ENCODE assay signal across 10 cellular contexts in the genomic region with DNA sequence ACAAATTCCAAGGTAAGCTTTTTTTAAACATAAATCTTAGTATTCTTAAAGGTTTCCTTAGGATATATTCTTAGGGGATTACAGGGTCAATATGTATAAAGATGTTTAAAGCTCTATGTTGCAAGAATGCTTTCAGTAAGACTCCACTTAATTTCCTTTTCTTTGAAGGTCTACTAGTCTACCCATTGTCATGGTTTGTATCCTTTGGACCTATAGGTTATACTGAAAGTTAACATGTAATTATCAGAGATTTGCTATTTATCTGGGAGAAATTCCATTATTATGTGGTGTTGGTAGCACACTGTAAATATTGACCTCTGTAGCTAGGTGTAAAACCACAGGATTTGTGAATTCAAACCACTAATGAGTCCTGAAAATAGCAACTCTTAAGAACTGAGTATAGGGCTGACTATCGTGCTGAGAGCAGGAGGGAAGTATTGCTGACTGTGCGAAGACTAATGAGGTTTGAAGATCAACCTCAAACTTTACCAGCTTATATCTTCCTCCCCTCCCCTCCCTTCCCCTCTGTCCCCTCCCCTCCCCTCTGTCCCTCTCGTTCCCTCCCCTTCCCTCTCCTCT.
A peak's percentile ranks its signal among the peaks of the same experiment; 100 is the strongest.
DNase-seq lines count a peak whose midpoint lies in the region; ATAC-seq and TF ChIP-seq lines count a peak whose summit lies in the region.
"Had no signal": no experiment of that assay in that cellular context is flagged by ENCODE, and none has a peak within 500 bp of the region (broad histone marks: within the 10 kb centered on the region; RNA-seq: fewer than 3 reads in every experiment).

No MANE protein-coding gene starts in this region.

- no peaks in the 10 kb centered on the region for H3K4me1 ChIP-seq in left lung
- H3K4me1 ChIP-seq in gastrocnemius medialis, result peaks cover 6 to 9% of the 10 kb centered on the region in 2 donors
- H3K4me1 ChIP-seq in Caco-2, result no peaks in the 10 kb centered on the region

- peaks cover 7% of the 10 kb centered on the region for H3K4me1 Mint-ChIP-seq in Caco-2 (ENCODE audit: low read depth, unreplicated experiment)

- CTCF ChIA-PET in Caco-2 (lab: Charles Lee), result no interaction called here

- H3K27me3 Mint-ChIP-seq in Caco-2 (ENCODE audit: insufficient read depth, unreplicated experiment), result no peaks in the 10 kb centered on the region
- H3K27me3 Mint-ChIP-seq: activated naive CD4-positive, alpha-beta T cell treated with anti-CD3 and anti-CD28 coated beads, Interleukin-2, amount 50 U/mL, for 24 hours had no signal

- DNase-seq in left lung, result no peak
- DNase-seq in gastrocnemius medialis, result no peak
- no peak for DNase-seq in germinal center (ENCODE audit: low spot score)
- no peak for DNase-seq in Caco-2
- no peak for DNase-seq in cerebellar nuclear complex (lab: John Stamatoyannopoulos, UW)
- DNase-seq: NCI-H1048 had no signal

- no peak overlapping the region for H3K27ac Mint-ChIP-seq in Caco-2 (ENCODE audit: unreplicated experiment)
- H3K27ac Mint-ChIP-seq: activated naive CD4-positive, alpha-beta T cell treated with anti-CD3 and anti-CD28 coated beads, Interleukin-2, amount 50 U/mL, for 24 hours had no signal

- H3K27ac ChIP-seq in left lung, result no peak overlapping the region
- no peak overlapping the region for H3K27ac ChIP-seq in gastrocnemius medialis

- no TSS peak for BruUV-seq in Caco-2 (replicated peaks; lab: Mats Ljungman, UMichigan)

- H3K36me3 ChIP-seq in left lung (no peaks in the 10 kb centered on the region), gastrocnemius medialis (no peaks in the 10 kb centered on the region), Caco-2 (ENCODE audit: control insufficient read depth, insufficient read depth, low read length) (no peaks in the 10 kb centered on the region)

- no peaks in the 10 kb centered on the region for H3K27me3 ChIP-seq in left lung
- H3K27me3 ChIP-seq in gastrocnemius medialis, result no peaks in the 10 kb centered on the region
- no peaks in the 10 kb centered on the region for H3K27me3 ChIP-seq in Caco-2 (replicated peaks; ENCODE audit: control insufficient read depth, insufficient read depth, low read length)

- H3K4me3 Mint-ChIP-seq in Caco-2 (ENCODE audit: unreplicated experiment), result no peak overlapping the region
- H3K4me3 Mint-ChIP-seq: activated naive CD4-positive, alpha-beta T cell treated with anti-CD3 and anti-CD28 coated beads, Interleukin-2, amount 50 U/mL, for 24 hours had no signal

- ATAC-seq in GM18861 (IDR thresholded peaks at IDR 0.05; ENCODE audit: unreplicated experiment), result peak; percentile 93
- ATAC-seq in GM21526 (IDR thresholded peaks at IDR 0.05; ENCODE audit: low FRiP score, unreplicated experiment), result peak; percentile 88
- peak; percentile 90 for ATAC-seq in HG03439 (IDR thresholded peaks at IDR 0.05; ENCODE audit: unreplicated experiment)
- ATAC-seq in left lung, result peak; percentile 83
- ATAC-seq in gastrocnemius medialis, result no peak

- in situ Hi-C loops in gastrocnemius medialis (cut with MboI; ENCODE audit: low sequenced_read_pairs in 4 of 4), result no loop called here

- intact Hi-C loops in left lung (cut with DNase I), result no loop called here
- intact Hi-C loops in gastrocnemius medialis (cut with DNase I; ENCODE audit: low total_unique reads), result no loop called here
- intact Hi-C loops in Caco-2 (cut with micrococcal nuclease; ENCODE audit: unreplicated experiment), result no loop called here

- POLR2A ChIA-PET in Caco-2 (lab: Charles Lee), result no interaction called here

- TF ChIP-seq POLR2A in gastrocnemius medialis (IDR thresholded peaks at IDR 0.05), result no peak

- H3K36me3 Mint-ChIP-seq in Caco-2 (ENCODE audit: insufficient read depth, unreplicated experiment), result no peaks in the 10 kb centered on the region
- H3K36me3 Mint-ChIP-seq: activated naive CD4-positive, alpha-beta T cell treated with anti-CD3 and anti-CD28 coated beads, Interleukin-2, amount 50 U/mL, for 24 hours had no signal

- H3K9me3 Mint-ChIP-seq in Caco-2 (ENCODE audit: unreplicated experiment), result no peaks in the 10 kb centered on the region
- H3K9me3 Mint-ChIP-seq: activated naive CD4-positive, alpha-beta T cell treated with anti-CD3 and anti-CD28 coated beads, Interleukin-2, amount 50 U/mL, for 24 hours had no signal

- TF ChIP-seq CTCF in left lung (IDR thresholded peaks at IDR 0.05) (no peak), gastrocnemius medialis (IDR thresholded peaks at IDR 0.05 in 4 of 5, conservative IDR thresholded peaks at IDR 0.05 in 1 of 5) (no peak), Caco-2 (IDR thresholded peaks at IDR 0.05; ENCODE audit: insufficient read depth in 1 of 2, low read depth in 1 of 2, low read length in 1 of 2, severe bottlenecking in 1 of 2, unreplicated experiment in 1 of 2) (no peak)

- no peak overlapping the region for H3K4me3 ChIP-seq in left lung
- H3K4me3 ChIP-seq in gastrocnemius medialis, result no peak overlapping the region
- no peak overlapping the region for H3K4me3 ChIP-seq in Caco-2 (ENCODE audit: low read depth, low read length)

- no peaks in the 10 kb centered on the region for H3K9me3 ChIP-seq in left lung
- H3K9me3 ChIP-seq in gastrocnemius medialis, result no peaks in the 10 kb centered on the region
- H3K9me3 ChIP-seq in Caco-2, result no peaks in the 10 kb centered on the region

Comparison
In these comparisons a context has a peak if more than half of its experiments do, and no peak if none do; other contexts are left out.
1. ATAC-seq: peak in GM18861 (single experiment), GM21526 (single experiment), HG03439 (single experiment) and left lung (single experiment); none in gastrocnemius medialis (0 of 2).